In the genomic region with DNA sequence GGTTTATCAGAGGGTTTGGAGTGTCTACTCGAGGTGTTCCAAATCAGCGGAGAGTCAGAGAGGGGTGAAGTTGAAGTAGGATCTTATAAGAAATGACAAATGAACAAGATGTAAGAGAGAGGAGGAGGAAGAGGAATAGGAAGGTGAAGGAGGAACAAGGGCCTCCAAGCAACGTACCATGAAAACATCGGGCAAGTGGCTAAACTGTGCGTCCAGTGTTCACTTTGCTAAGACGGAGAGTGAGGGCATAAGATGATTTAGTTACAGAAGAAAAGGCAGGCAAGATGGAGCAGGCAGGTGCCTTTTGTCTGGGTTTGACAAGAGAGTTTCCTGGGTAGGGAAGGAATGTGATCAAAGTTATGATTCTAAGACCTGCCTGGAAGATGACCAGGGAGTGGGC, we compare ENCODE assay signal across 16 cellular contexts.
DNase-seq lines count a peak whose midpoint lies in the region; ATAC-seq and TF ChIP-seq lines count a peak whose summit lies in the region.
"Had no signal": no experiment of that assay in that cellular context is flagged by ENCODE, and none has a peak within 500 bp of the region (broad histone marks: within the 10 kb centered on the region; RNA-seq: fewer than 3 reads in every experiment).

No MANE protein-coding gene starts in this region.

- no peaks in the 10 kb centered on the region for H3K9me3 ChIP-seq in muscle layer of colon (ENCODE audit: low read length)
- no peaks in the 10 kb centered on the region for H3K9me3 ChIP-seq in thyroid gland
- peaks cover 3% of the 10 kb centered on the region; the same call in 1 of the 2 replicates for H3K9me3 ChIP-seq in MG63
- H3K9me3 ChIP-seq: mucosa of descending colon had no signal

- intact Hi-C loops in thyroid gland (cut with DNase I) = no loop called here

- H3K36me3 Mint-ChIP-seq in brain = no peaks in the 10 kb centered on the region
- no peaks in the 10 kb centered on the region for H3K36me3 Mint-ChIP-seq in activated CD4-positive, alpha-beta memory T cell treated with anti-CD3 and anti-CD28 coated beads, Interleukin-2, amount 10 ng/mL, durations not matched to agents 7 days and 5 days (ENCODE audit: low read depth)
- H3K36me3 Mint-ChIP-seq: WTC11 had no signal

- H3K9ac ChIP-seq in muscle layer of colon (ENCODE audit: low read length) = no peak overlapping the region

- H3K27me3 Mint-ChIP-seq in brain = peaks cover 3% of the 10 kb centered on the region
- H3K27me3 Mint-ChIP-seq in activated CD4-positive, alpha-beta memory T cell treated with anti-CD3 and anti-CD28 coated beads, Interleukin-2, amount 10 ng/mL, durations not matched to agents 7 days and 5 days = no peaks in the 10 kb centered on the region
- H3K27me3 Mint-ChIP-seq: stimulated activated naive CD8-positive, alpha-beta T cell treated with anti-CD3 and anti-CD28 coated beads, Interleukin-15, amount 100 ng/mL, for 72 hours had no signal

- H3K36me3 ChIP-seq in muscle layer of colon (ENCODE audit: insufficient read depth, low read length) = no peaks in the 10 kb centered on the region
- H3K36me3 ChIP-seq in thyroid gland = no peaks in the 10 kb centered on the region
- H3K36me3 ChIP-seq in MG63 = no peaks in the 10 kb centered on the region

- no peak overlapping the region for H3K4me3 ChIP-seq in muscle layer of colon (ENCODE audit: low read depth in 1 of 2, low read length in 2 of 2)
- no peak overlapping the region for H3K4me3 ChIP-seq in thyroid gland (replicated peaks in 1 of 3)
- no peak overlapping the region for H3K4me3 ChIP-seq in MG63
- H3K4me3 ChIP-seq: mucosa of descending colon had no signal

- H3K4me1 ChIP-seq in muscle layer of colon (ENCODE audit: insufficient read depth, low read length) (peaks cover 45% of the 10 kb centered on the region), thyroid gland (peaks cover 20 to 56% of the 10 kb centered on the region in 2 donors)

- peaks cover 2 to 7% (median 3%) of the 10 kb centered on the region in 5 experiments for H3K9me3 Mint-ChIP-seq in brain
- H3K9me3 Mint-ChIP-seq in activated CD4-positive, alpha-beta memory T cell treated with anti-CD3 and anti-CD28 coated beads, Interleukin-2, amount 10 ng/mL, durations not matched to agents 7 days and 5 days = no peaks in the 10 kb centered on the region
- H3K9me3 Mint-ChIP-seq: stimulated activated naive CD8-positive, alpha-beta T cell treated with anti-CD3 and anti-CD28 coated beads, Interleukin-15, amount 100 ng/mL, for 72 hours had no signal

- ATAC-seq in HG02642 (IDR thresholded peaks at IDR 0.05; ENCODE audit: poor library complexity, unreplicated experiment) = no peak
- ATAC-seq: mucosa of descending colon; stimulated activated naive CD8-positive, alpha-beta T cell treated with anti-CD3 and anti-CD28 coated beads, Interleukin-15, amount 100 ng/mL, for 72 hours; WTC11 had no signal

- H3K4me1 Mint-ChIP-seq in brain = peaks cover 63% of the 10 kb centered on the region
- peaks cover 57% of the 10 kb centered on the region for H3K4me1 Mint-ChIP-seq in activated CD4-positive, alpha-beta memory T cell treated with anti-CD3 and anti-CD28 coated beads, Interleukin-2, amount 10 ng/mL, durations not matched to agents 7 days and 5 days

- H3K27ac ChIP-seq in muscle layer of colon (ENCODE audit: low read depth, low read length) (peak overlapping the region; percentile 40), thyroid gland (peak overlapping the region; percentile 31 to 76 (median 74))
- H3K27ac ChIP-seq: 22Rv1 had no signal

- peak overlapping the region in 3 of 5 experiments; percentile 96 to 99 (median 98) for H3K27ac Mint-ChIP-seq in brain
- no peak overlapping the region for H3K27ac Mint-ChIP-seq in activated CD4-positive, alpha-beta memory T cell treated with anti-CD3 and anti-CD28 coated beads, Interleukin-2, amount 10 ng/mL, durations not matched to agents 7 days and 5 days
- H3K27ac Mint-ChIP-seq: stimulated activated naive CD8-positive, alpha-beta T cell treated with anti-CD3 and anti-CD28 coated beads, Interleukin-15, amount 100 ng/mL, for 72 hours had no signal

- H3K27me3 ChIP-seq in muscle layer of colon (ENCODE audit: control insufficient read depth in 1 of 2, insufficient read depth in 2 of 2, low read length in 2 of 2) = no peaks in the 10 kb centered on the region
- H3K27me3 ChIP-seq in thyroid gland = no peaks in the 10 kb centered on the region
- H3K27me3 ChIP-seq in MG63 = no peaks in the 10 kb centered on the region

- TF ChIP-seq POLR2A in thyroid gland (IDR thresholded peaks at IDR 0.05) = no peak

- peak overlapping the region in 1 of 5 experiments; percentile 23 for H3K4me3 Mint-ChIP-seq in brain
- no peak overlapping the region for H3K4me3 Mint-ChIP-seq in activated CD4-positive, alpha-beta memory T cell treated with anti-CD3 and anti-CD28 coated beads, Interleukin-2, amount 10 ng/mL, durations not matched to agents 7 days and 5 days
- H3K4me3 Mint-ChIP-seq: WTC11 had no signal

- TF ChIP-seq CTCF in brain (conservative IDR thresholded peaks at IDR 0.05) = no peak
- TF ChIP-seq CTCF in thyroid gland (IDR thresholded peaks at IDR 0.05) = no peak

- CTCF ChIA-PET in activated CD4-positive, alpha-beta memory T cell treated with anti-CD3 and anti-CD28 coated beads, Interleukin-2, amount 10 ng/mL, durations not matched to agents 7 days and 5 days (lab: Charles Lee) = no interaction called here

- POLR2A ChIA-PET in activated CD4-positive, alpha-beta memory T cell treated with anti-CD3 and anti-CD28 coated beads, Interleukin-2, amount 10 ng/mL, durations not matched to agents 7 days and 5 days (lab: Charles Lee) = no interaction called here

- DNase-seq in DMS79 treated with DMSO at 0.1 percent for 48 hours (lab: John Stamatoyannopoulos, UW) = peak; percentile 40
- DNase-seq in DMS79 (lab: John Stamatoyannopoulos, UW) = no peak
- peak; percentile 37 to 61 for DNase-seq in thyroid gland
- DNase-seq in MG63 = no peak
- DNase-seq in activated CD4-positive, alpha-beta memory T cell treated with anti-CD3 and anti-CD28 coated beads, Interleukin-2, amount 10 ng/mL, durations not matched to agents 7 days and 5 days = no peak
- DNase-seq: activated gamma-delta T cell; dermis blood vessel endothelial cell; glutamatergic neuron; mucosa of descending colon; NCI-H2081; stimulated activated naive CD8-positive, alpha-beta T cell treated with anti-CD3 and anti-CD28 coated beads, Interleukin-15, amount 100 ng/mL, for 72 hours had no signal

- WGBS in thyroid gland, 2 donors = 33 to 43% methylated on average over 6 of the region's 6 CpGs

Comparison
In these comparisons a context has a peak if more than half of its experiments do, and no peak if none do; other contexts are left out.
1. DNase-seq: peak in DMS79 treated with DMSO at 0.1 percent for 48 hours (single experiment) and thyroid gland (2 of 2); none in DMS79 (single experiment), MG63 (single experiment) and activated CD4-positive, alpha-beta memory T cell treated with anti-CD3 and anti-CD28 coated beads, Interleukin-2, amount 10 ng/mL, durations not matched to agents 7 days and 5 days (single experiment).